In the genomic region with DNA sequence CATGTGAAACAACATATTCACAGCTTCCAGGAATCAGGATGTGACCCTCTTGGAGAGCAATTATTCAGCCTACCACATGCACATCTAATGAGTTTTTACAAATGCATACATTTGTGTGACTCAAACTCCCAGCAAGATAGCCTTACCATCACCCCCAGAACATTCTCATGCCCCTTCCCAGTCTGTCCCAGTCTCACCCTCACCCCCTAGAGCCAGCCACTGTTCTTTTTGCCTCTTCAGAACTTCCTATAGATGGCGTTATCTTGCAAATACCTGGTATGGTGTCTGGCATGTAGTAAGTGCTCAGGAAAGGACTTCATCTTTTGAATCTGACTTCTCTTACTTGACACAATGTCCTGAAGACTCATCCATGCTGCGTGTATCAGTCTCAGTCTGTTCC, we compare ENCODE assay signal across 19 cellular contexts. TPM values are rescaled to one million over a fixed set of nuclear protein-coding genes. Genes with fewer than 3 reads are reported as not detected.
A peak's percentile ranks its signal among the peaks of the same experiment; 100 is the strongest.
DNase-seq lines count a peak whose midpoint lies in the region; ATAC-seq, FAIRE-seq and TF ChIP-seq lines count a peak whose summit lies in the region.
"Had no signal": no experiment of that assay in that cellular context is flagged by ENCODE, and none has a peak within 500 bp of the region (broad histone marks: within the 10 kb centered on the region; RNA-seq: fewer than 3 reads in every experiment).

No MANE protein-coding gene starts in this region.

- DNase-seq in GM13977 (ENCODE audit: low spot score) (no peak), HCT116 (ENCODE audit: low read depth, low spot score) (no peak), WTC11 (ENCODE audit: low spot score) (no peak), H54 (ENCODE audit: insufficient read length, low spot score) (no peak), T-helper 1 cell (no peak)
- DNase-seq: ACHN; Calu3; CD4-positive, CD25-positive, alpha-beta regulatory T cell; DMS 273 treated with DMSO at 0.1 percent for 48 hours; HFFc6 had no signal

- ATAC-seq in HCT116 = 0 out of 2 replicates have a peak, but pooled peaks have one; percentile 53
- peak; percentile 66 for ATAC-seq in WTC11
- ATAC-seq in HG03139 (IDR thresholded peaks at IDR 0.05; ENCODE audit: unreplicated experiment) = no peak
- no peak for ATAC-seq in HG03469 (IDR thresholded peaks at IDR 0.05; ENCODE audit: unreplicated experiment)
- ATAC-seq: GM12878 had no signal

- intact Hi-C loops in HCT116 (cut with micrococcal nuclease) = no loop called here

- H3K9me3 Mint-ChIP-seq in WTC11 = peaks cover 4% of the 10 kb centered on the region; the same call in 1 of the 2 replicates
- H3K9me3 Mint-ChIP-seq: CD4-positive, CD25-positive, alpha-beta regulatory T cell; HFFc6 had no signal

- H3K27ac Mint-ChIP-seq in WTC11 = no peak overlapping the region
- H3K27ac Mint-ChIP-seq: CD4-positive, CD25-positive, alpha-beta regulatory T cell; HFFc6 had no signal

- POLR2A ChIA-PET in HCT116 (lab: Charles Lee) = no interaction called here
- POLR2A ChIA-PET in WTC11 (lab: Charles Lee) = no interaction called here

- in situ Hi-C loops in GM13977 (cut with MboI; ENCODE audit: low pct_unique_long_range_greater_than_20kb, low sequenced_read_pairs, unreplicated experiment) = no loop called here

- H3K36me3 Mint-ChIP-seq in WTC11 = no peaks in the 10 kb centered on the region
- H3K36me3 Mint-ChIP-seq: CD4-positive, CD25-positive, alpha-beta regulatory T cell had no signal

- TF ChIP-seq POLR2A in HCT116 (IDR thresholded peaks at IDR 0.05; ENCODE audit: borderline replicate concordance, extremely low read depth, insufficient read depth, insufficient read length) (no peak), H54 (IDR thresholded peaks at IDR 0.05; ENCODE audit: low read depth, low read length) (no peak)

- peaks cover 7% of the 10 kb centered on the region for H3K4me1 Mint-ChIP-seq in WTC11
- H3K4me1 Mint-ChIP-seq: CD4-positive, CD25-positive, alpha-beta regulatory T cell had no signal

- H3K4me1 ChIP-seq in HCT116 (ENCODE audit: control insufficient read depth in 1 of 2, insufficient read depth in 2 of 2, low read length in 2 of 2) = no peaks in the 10 kb centered on the region
- no peaks in the 10 kb centered on the region for H3K4me1 ChIP-seq in OCI-LY1 (ENCODE audit: insufficient read depth, low read length, severe bottlenecking)

- H4K20me1 ChIP-seq in HCT116 (ENCODE audit: insufficient read depth) (no peaks in the 10 kb centered on the region), OCI-LY1 (ENCODE audit: insufficient read depth, low read length) (no peaks in the 10 kb centered on the region)
- H4K20me1 ChIP-seq: BLaER1 treated with 17β-estradiol and CSF1 and Interleukin-3, amounts not matched to agents 10 nM and 100 nM had no signal

- H3K27me3 ChIP-seq in HCT116 (ENCODE audit: insufficient read depth, low read length) (0 out of 2 replicates have a peak, but pooled peaks cover 7% of the 10 kb centered on the region), OCI-LY1 (ENCODE audit: insufficient read depth, low read length) (peaks cover 13% of the 10 kb centered on the region; the same call in 1 of the 2 replicates)
- H3K27me3 ChIP-seq: BLaER1 treated with 17β-estradiol and CSF1 and Interleukin-3, amounts not matched to agents 10 nM and 100 nM had no signal

- FAIRE-seq in H54 (lab: Jason Lieb, UNC) = no peak
- FAIRE-seq: GM12878 had no signal

- TF ChIP-seq RAD21 in HCT116 (IDR thresholded peaks at IDR 0.05; ENCODE audit: low read depth) = no peak

- CTCF ChIA-PET in HCT116 (lab: Charles Lee) (no interaction called here), WTC11 (lab: Charles Lee) (no interaction called here)

- no peak overlapping the region for H2AFZ ChIP-seq in HCT116 (ENCODE audit: low read depth, low read length, poor library complexity, severe bottlenecking)
- no peak overlapping the region for H2AFZ ChIP-seq in OCI-LY1 (ENCODE audit: low read length)

- H3K36me3 ChIP-seq in HCT116 (ENCODE audit: control insufficient read depth in 1 of 2, insufficient read depth in 2 of 2, low read length in 2 of 2) = no peaks in the 10 kb centered on the region
- H3K36me3 ChIP-seq in OCI-LY1 (ENCODE audit: insufficient read depth, low read length) = no peaks in the 10 kb centered on the region
- H3K36me3 ChIP-seq: BLaER1 treated with 17β-estradiol and CSF1 and Interleukin-3, amounts not matched to agents 10 nM and 100 nM had no signal

- RAD21 ChIA-PET in HCT116 (lab: Charles Lee; ENCODE audit: low non-redundant PET in 1 of 2, low total read pairs in 2 of 2, uncharacterized antibody in 2 of 2, unreplicated experiment in 2 of 2) = no interaction called here

- TF ChIP-seq CTCF in GM13977 (IDR thresholded peaks at IDR 0.05; ENCODE audit: extremely low read depth, insufficient read depth, missing control alignments) (peak; percentile 6), HCT116 (IDR thresholded peaks at IDR 0.05 in 2 of 3, conservative IDR thresholded peaks at IDR 0.05 in 1 of 3; ENCODE audit: borderline replicate concordance in 1 of 3, insufficient read depth in 1 of 3, low read depth in 2 of 3, low read length in 2 of 3) (peak in 1 of 3 experiments; percentile 23; a peak in 1 of 6 replicates), OCI-LY1 (IDR thresholded peaks at IDR 0.05; ENCODE audit: low read length) (peak; percentile 10; the same call in 1 of the 2 replicates), WTC11 (IDR thresholded peaks at IDR 0.05) (no peak)

- H3K27ac ChIP-seq in HCT116 (ENCODE audit: low read depth, low read length) (no peak overlapping the region), OCI-LY1 (ENCODE audit: low read depth, low read length, poor library complexity, severe bottlenecking) (no peak overlapping the region)
- H3K27ac ChIP-seq: BLaER1 treated with 17β-estradiol and CSF1 and Interleukin-3, amounts not matched to agents 10 nM and 100 nM; HL-60 had no signal

- H3K4me3 ChIP-seq in HCT116 (replicated peaks in 1 of 2; ENCODE audit: low read depth in 1 of 2, low read length in 2 of 2) (no peak overlapping the region), OCI-LY1 (ENCODE audit: low read depth, low read length, poor library complexity, severe bottlenecking) (no peak overlapping the region)
- H3K4me3 ChIP-seq: BLaER1 treated with 17β-estradiol and CSF1 and Interleukin-3, amounts not matched to agents 10 nM and 100 nM; GM12878 had no signal

- no peak overlapping the region for H3K4me3 Mint-ChIP-seq in WTC11
- H3K4me3 Mint-ChIP-seq: CD4-positive, CD25-positive, alpha-beta regulatory T cell; HFFc6 had no signal

- no TSS peak for BruUV-seq in HCT116 (replicated peaks; lab: Mats Ljungman, UMichigan)

- no peaks in the 10 kb centered on the region for H3K9me3 ChIP-seq in HCT116 (ENCODE audit: control insufficient read depth in 1 of 2, insufficient read depth in 1 of 2, low read depth in 1 of 2, low read length in 2 of 2)
- no peaks in the 10 kb centered on the region for H3K9me3 ChIP-seq in OCI-LY1 (ENCODE audit: low read length)
- H3K9me3 ChIP-seq: BLaER1 treated with 17β-estradiol and CSF1 and Interleukin-3, amounts not matched to agents 10 nM and 100 nM had no signal

- H3K9ac ChIP-seq in HCT116 (ENCODE audit: low read length) = no peak overlapping the region
- H3K9ac ChIP-seq in OCI-LY1 (ENCODE audit: low read length) = no peak overlapping the region
- H3K9ac ChIP-seq: BLaER1 treated with 17β-estradiol and CSF1 and Interleukin-3, amounts not matched to agents 10 nM and 100 nM had no signal

- H3K4me2 ChIP-seq in HCT116 (ENCODE audit: low read length) (no peak overlapping the region), OCI-LY1 (ENCODE audit: low read length) (no peak overlapping the region)

- H3F3A ChIP-seq in OCI-LY1 (ENCODE audit: insufficient read depth, low read length) = no peaks in the 10 kb centered on the region

- H3K79me2 ChIP-seq in HCT116 (ENCODE audit: insufficient read depth, low read length) = no peaks in the 10 kb centered on the region
- no peaks in the 10 kb centered on the region for H3K79me2 ChIP-seq in OCI-LY1 (ENCODE audit: insufficient read depth, low read length)

- H3K9me2 ChIP-seq in HCT116 (ENCODE audit: insufficient read depth) = no peaks in the 10 kb centered on the region
- no peaks in the 10 kb centered on the region for H3K9me2 ChIP-seq in OCI-LY1 (ENCODE audit: low read depth, low read length)

- peaks cover 4% of the 10 kb centered on the region; the same call in 1 of the 2 replicates for H3K27me3 Mint-ChIP-seq in WTC11 (ENCODE audit: low read depth)

TF ChIP-seq in HCT116, 20 proteins besides CTCF, POLR2A, EP300 and RAD21 (continues in another document):
- TF ChIP-seq YY1 (IDR thresholded peaks at IDR 0.05; ENCODE audit: extremely low read depth, insufficient replicate concordance, low read depth, low read length) (no peak), EZH2 (IDR thresholded peaks at IDR 0.05) (no peak), JUND (IDR thresholded peaks at IDR 0.05) (no peak), SIN3A (IDR thresholded peaks at IDR 0.05; ENCODE audit: low read depth) (no peak)

TF ChIP-seq in WTC11, 78 proteins besides CTCF, POLR2A, EP300 and RAD21 (continues in another document):
- TF ChIP-seq FOXP1 (CRISPR knock-in tag; IDR thresholded peaks at IDR 0.05; ENCODE audit: borderline replicate concordance) = no peak
- TF ChIP-seq ETV6 (CRISPR knock-in tag; IDR thresholded peaks at IDR 0.05) = no peak
- TF ChIP-seq ZNF416 (CRISPR knock-in tag; IDR thresholded peaks at IDR 0.05) = no peak
- TF ChIP-seq SP1 (CRISPR knock-in tag; conservative IDR thresholded peaks at IDR 0.05) = no peak
- no peak for TF ChIP-seq ESRRA (CRISPR knock-in tag; IDR thresholded peaks at IDR 0.05; ENCODE audit: borderline replicate concordance)
- no peak for TF ChIP-seq ZNF425 (CRISPR knock-in tag; conservative IDR thresholded peaks at IDR 0.05)

RNA-seq across cellular contexts. Expression of gene AOC1, which starts 23.9 kb away (rescaled TPM):
- total RNA-seq in HCT116 (2021; ENCODE audit: unreplicated experiment) (0.37 TPM), WTC11 (2021) (0.17 to 0.39 TPM (median 0.23 TPM) in 3 replicates)
- polyA plus RNA-seq in HCT116 (2012) = 0.36 and 0.47 TPM in 2 replicates
- total RNA-seq: A172; CD4-positive, CD25-positive, alpha-beta regulatory T cell; GM12878; HFFc6 had no signal
- polyA plus RNA-seq: CD4-positive, CD25-positive, alpha-beta regulatory T cell had no signal

RNA-seq across cellular contexts. Expression of gene TMEM176A, which starts 27.8 kb away (rescaled TPM):
- total RNA-seq in HCT116 (2021; ENCODE audit: unreplicated experiment) = not detected
- not detected in 2 replicates for polyA plus RNA-seq in HCT116 (2012)
- total RNA-seq in WTC11 (2021) = 0.30 to 0.74 TPM (median 0.64 TPM) in 3 replicates
- total RNA-seq: A172; CD4-positive, CD25-positive, alpha-beta regulatory T cell; G401; GM12878; H4; HFFc6 had no signal
- polyA plus RNA-seq: GM12878 had no signal

RNA-seq across cellular contexts. Expression of gene TMEM176B, which starts 28.2 kb away (rescaled TPM):
- total RNA-seq in HCT116 (2021; ENCODE audit: unreplicated experiment) (0.42 TPM), WTC11 (2021) (1.0 to 1.6 TPM (median 1.3 TPM) in 3 replicates)
- 0.10 and 0.14 TPM in 2 replicates for polyA plus RNA-seq in HCT116 (2012)
- total RNA-seq: A172; CD4-positive, CD25-positive, alpha-beta regulatory T cell; HFFc6 had no signal

Comparison
In these comparisons a context has a peak if more than half of its experiments do, and no peak if none do; other contexts are left out.
1. ATAC-seq: peak in HCT116 (single experiment) and WTC11 (single experiment); none in HG03139 (single experiment) and HG03469 (single experiment).